Comparison of ENCODE assay signal across 1 cellular context in the genomic region with DNA sequence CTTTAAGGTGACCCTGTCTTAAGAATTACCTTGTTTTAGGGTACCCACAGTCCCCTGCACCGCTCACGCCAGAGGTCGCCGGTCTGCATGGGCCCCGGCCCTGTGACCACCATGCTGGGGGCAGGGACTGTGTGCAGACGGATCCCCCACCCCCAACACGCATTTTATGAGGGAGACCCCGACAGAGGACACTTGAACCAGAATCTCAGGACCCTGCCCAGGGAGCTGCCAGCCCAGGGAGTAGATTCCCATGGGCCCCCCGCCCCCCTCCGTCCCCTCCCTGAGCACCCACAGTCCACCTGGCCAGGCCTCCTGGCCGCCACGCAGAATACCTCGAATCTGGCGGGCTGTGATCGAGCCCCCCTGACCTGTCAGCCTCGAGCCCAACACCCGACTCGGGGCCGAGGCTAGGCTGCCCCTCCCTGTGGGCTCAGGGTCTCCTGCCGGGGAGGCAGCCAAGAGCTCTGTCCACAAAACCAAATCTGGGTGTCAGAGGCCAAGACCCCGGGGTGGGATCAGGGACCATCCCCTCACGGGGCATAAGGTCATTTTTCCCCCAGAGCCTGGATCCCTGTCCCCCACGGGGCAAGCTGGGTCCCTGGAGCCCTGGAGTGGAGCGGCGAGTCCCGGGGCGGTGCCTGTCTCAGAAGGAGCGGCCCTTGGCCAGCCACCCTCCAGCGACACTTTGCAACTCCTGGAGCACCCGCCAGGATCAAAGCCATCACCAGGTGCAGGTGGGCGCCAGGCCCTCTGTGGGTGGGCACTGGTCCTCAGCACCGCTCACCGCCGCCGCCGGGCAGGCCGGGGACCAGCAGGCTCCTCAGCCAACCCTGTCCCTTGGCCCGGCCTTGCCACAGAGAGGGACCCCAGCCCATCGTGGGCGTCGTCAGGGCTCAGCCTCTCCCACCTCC.
TF ChIP-seq lines count a peak whose summit lies in the region.

No MANE protein-coding gene starts in this region.

TF ChIP-seq in SK-N-SH treated with all-trans-retinoic acid at 6 μM for 48 hours, 23 proteins besides CTCF, POLR2A, EP300 and RAD21 (continued from another document):
- TF ChIP-seq ARNTL (CRISPR knock-in tag; IDR thresholded peaks at IDR 0.05; ENCODE audit: borderline replicate concordance, low read depth): no peak
- no peak for TF ChIP-seq ZC3H10 (CRISPR knock-in tag; IDR thresholded peaks at IDR 0.05)
- no peak for TF ChIP-seq ZNF70 (CRISPR knock-in tag; IDR thresholded peaks at IDR 0.05)
